ENCODE assay signal across 8 cellular contexts in the genomic region with DNA sequence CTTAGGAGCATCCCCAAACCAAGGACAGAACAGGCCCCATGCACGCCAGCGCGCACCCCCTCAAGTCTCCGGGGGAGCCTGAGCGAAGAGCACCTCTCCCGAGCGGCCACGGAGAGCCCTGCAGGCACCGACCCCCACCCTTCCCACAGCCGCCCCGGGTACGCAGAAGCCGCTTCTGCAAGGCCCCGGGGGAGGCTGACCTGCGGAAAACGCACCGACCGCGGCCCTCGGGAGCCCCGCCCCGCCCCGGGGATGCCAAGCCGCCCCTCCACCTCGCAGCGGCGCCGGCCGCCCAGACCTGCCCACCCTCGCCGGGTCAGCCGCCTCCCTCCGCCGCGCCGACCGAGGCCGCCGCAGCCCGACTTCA. TPM values are rescaled to one million over a fixed set of nuclear protein-coding genes. Genes with fewer than 3 reads are reported as not detected.
A peak's percentile ranks its signal among the peaks of the same experiment; 100 is the strongest.
DNase-seq lines count a peak whose midpoint lies in the region; ATAC-seq and TF ChIP-seq lines count a peak whose summit lies in the region.

No MANE protein-coding gene starts in this region.

- CTCF ChIA-PET in CD4-positive, alpha-beta T cell (lab: Charles Lee), result interaction anchor here (0.6 to 2.0 kb wide), 4 partner anchors 42 to 97 kb away, joined by 3 to 7 read pairs (median 3); a partner anchor contains a TSS

- peak overlapping the region; percentile 82 to 93 (median 86) for H3K4me3 ChIP-seq in esophagus muscularis mucosa
- peak overlapping the region; percentile 76 to 93 for H3K4me3 ChIP-seq in prostate gland

- H3K4me1 Mint-ChIP-seq in CD4-positive, alpha-beta T cell (ENCODE audit: low read depth), result peaks cover 48% of the 10 kb centered on the region

- H3K4me1 ChIP-seq in esophagus muscularis mucosa, result peaks cover 14 to 21% (median 18%) of the 10 kb centered on the region in 4 donors
- peaks cover 5% of the 10 kb centered on the region for H3K4me1 ChIP-seq in prostate gland (replicated peaks)

- H3K27ac ChIP-seq in CD4-positive, alpha-beta T cell (ENCODE audit: low read depth, low read length), result peak overlapping the region; percentile 42
- H3K27ac ChIP-seq in esophagus muscularis mucosa (replicated peaks in 1 of 4) (peak overlapping the region; percentile 87 to 90 (median 90)), prostate gland (peak overlapping the region; percentile 74 to 86)

- no peak for TF ChIP-seq CTCF in CD4-positive, alpha-beta T cell (IDR thresholded peaks at IDR 0.05)
- TF ChIP-seq CTCF in esophagus muscularis mucosa (IDR thresholded peaks at IDR 0.05) (no peak), prostate gland (IDR thresholded peaks at IDR 0.05) (no peak)

- no peaks in the 10 kb centered on the region for H3K36me3 Mint-ChIP-seq in CD4-positive, alpha-beta T cell (ENCODE audit: low read depth)

- POLR2A ChIA-PET in CD4-positive, alpha-beta T cell (lab: Charles Lee), result interaction anchor here (0.7 to 3.5 kb wide), 8 partner anchors 8 to 1373 kb away, joined by 3 to 47 read pairs (median 4); a partner anchor contains a TSS

- peak overlapping the region; percentile 77 for H3K27ac Mint-ChIP-seq in CD4-positive, alpha-beta T cell

- H3K27me3 Mint-ChIP-seq in CD4-positive, alpha-beta T cell, result no peaks in the 10 kb centered on the region

- peak overlapping the region; percentile 94 for H3K4me3 Mint-ChIP-seq in CD4-positive, alpha-beta T cell

- H3K36me3 ChIP-seq in esophagus muscularis mucosa, result no peaks in the 10 kb centered on the region
- H3K36me3 ChIP-seq in prostate gland, result no peaks in the 10 kb centered on the region

- peak; percentile 21 for ATAC-seq in CD4-positive, alpha-beta T cell (ENCODE audit: poor library complexity)
- ATAC-seq in GM21529 (IDR thresholded peaks at IDR 0.05; ENCODE audit: unreplicated experiment) (peak; percentile 39), GM18505 (IDR thresholded peaks at IDR 0.05; ENCODE audit: unreplicated experiment) (no peak)

- no peaks in the 10 kb centered on the region for H3K27me3 ChIP-seq in CD4-positive, alpha-beta T cell (ENCODE audit: control insufficient read depth, insufficient read depth, low read length)
- no peaks in the 10 kb centered on the region for H3K27me3 ChIP-seq in esophagus muscularis mucosa
- no peaks in the 10 kb centered on the region for H3K27me3 ChIP-seq in prostate gland (replicated peaks; ENCODE audit: insufficient read depth)

- no peaks in the 10 kb centered on the region for H3K9me3 ChIP-seq in CD4-positive, alpha-beta T cell (ENCODE audit: control insufficient read depth, low read length)
- H3K9me3 ChIP-seq in esophagus muscularis mucosa, result no peaks in the 10 kb centered on the region
- no peaks in the 10 kb centered on the region for H3K9me3 ChIP-seq in prostate gland

- intact Hi-C loops in CD4-positive, alpha-beta T cell (cut with DNase I, micrococcal nuclease), result loop anchor here (1.0 to 10.0 kb wide), 8 partner anchors 52 to 1920 kb away; a partner anchor contains a TSS
- intact Hi-C loops in esophagus muscularis mucosa (cut with DNase I) (loop anchor here (2.0 kb wide), 1 partner anchor 60 kb away; a partner anchor contains a TSS), prostate gland (cut with DNase I) (loop anchor here (5.0 kb wide), 1 partner anchor 57 kb away; a partner anchor contains a TSS)

- peak in 3 of 10 experiments; percentile 25 to 46 (median 32) for DNase-seq in CD4-positive, alpha-beta T cell
- DNase-seq in SHP77 (lab: John Stamatoyannopoulos, UW), result peak; percentile 80 to 90
- no peak for DNase-seq in esophagus muscularis mucosa (ENCODE audit: extremely low spot score)
- no peak for DNase-seq in prostate gland (ENCODE audit: low spot score)
- DNase-seq in stimulated activated CD4-positive, alpha-beta T cell treated with anti-CD3 and anti-CD28 coated beads, Interleukin-4, amount 100 ng/mL, for 4 hours, result no peak
- DNase-seq in NCI-H2081 treated with DMSO at 0.1 percent for 48 hours (lab: John Stamatoyannopoulos, UW), result no peak

- H3K9me3 Mint-ChIP-seq in CD4-positive, alpha-beta T cell, result no peaks in the 10 kb centered on the region

- TF ChIP-seq POLR2A in esophagus muscularis mucosa (IDR thresholded peaks at IDR 0.05; ENCODE audit: low read depth) (no peak), prostate gland (IDR thresholded peaks at IDR 0.05) (no peak), GM18505 (IDR thresholded peaks at IDR 0.05; ENCODE audit: borderline replicate concordance, extremely low read depth, insufficient read depth, insufficient read length) (no peak)

- TF ChIP-seq EP300 in esophagus muscularis mucosa (IDR thresholded peaks at IDR 0.05), result no peak

- 0% methylated on average over 20 of the region's 40 CpGs for WGBS in esophagus muscularis mucosa
- under 1% methylated on average over 27 of the region's 40 CpGs for WGBS in prostate gland

RNA-seq across cellular contexts. Expression of a gene that starts 0.4 kb away (rescaled TPM):
- total RNA-seq in CD4-positive, alpha-beta T cell, result 10 to 100 TPM; 21.2 to 24.6 TPM
- 10 to 100 TPM; 21.5 to 44.4 (median 27.9) TPM for total RNA-seq in esophagus muscularis mucosa
- total RNA-seq in prostate gland, result 10 to 100 TPM; 20.4 to 40.0 TPM

RNA-seq across cellular contexts. Expression of a gene that starts 58.7 kb away (rescaled TPM):
- total RNA-seq in CD4-positive, alpha-beta T cell, result 10 to 100 TPM; 17.2 to 17.5 TPM
- total RNA-seq in esophagus muscularis mucosa (10 to 100 TPM; 35.0 to 63.6 (median 41.0) TPM), prostate gland (10 to 100 TPM; 31.9 to 40.3 TPM)

Comparison
In these comparisons a context has a peak if more than half of its experiments do, and no peak if none do; other contexts are left out.
1. DNase-seq: peak in SHP77 (2 of 2); none in esophagus muscularis mucosa (single experiment), prostate gland (single experiment), stimulated activated CD4-positive, alpha-beta T cell treated with anti-CD3 and anti-CD28 coated beads, Interleukin-4, amount 100 ng/mL, for 4 hours (0 of 2) and NCI-H2081 treated with DMSO at 0.1 percent for 48 hours (single experiment).
2. Peak in every context shown above with its lines, with median percentiles within 50 percentile points of each other: H3K27ac ChIP-seq.